ENCODE assay signal across 8 cellular contexts in genomic region chr22:49825436-49825835, GRCh38. TPM values are rescaled to one million over a fixed set of nuclear protein-coding genes. Genes with fewer than 3 reads are reported as not detected.
A peak's percentile ranks its signal among the peaks of the same experiment; 100 is the strongest.
DNase-seq lines count a peak whose midpoint lies in the region; ATAC-seq lines count a peak whose summit lies in the region.

No MANE protein-coding gene starts in this region.

- no peaks in the 10 kb centered on the region for H3K27me3 ChIP-seq in CD4-positive, alpha-beta memory T cell (ENCODE audit: insufficient read depth, low read length)
- H3K27me3 ChIP-seq in MG63: no peaks in the 10 kb centered on the region
- no peaks in the 10 kb centered on the region for H3K27me3 ChIP-seq in neuron (ENCODE audit: insufficient read depth, low read length)
- H3K27me3 ChIP-seq in aorta (ENCODE audit: control insufficient read depth in 1 of 2, insufficient read depth in 2 of 2, low read length in 1 of 2): no peaks in the 10 kb centered on the region

- DNase-seq in CD4-positive, alpha-beta memory T cell: no peak
- DNase-seq in MG63: no peak
- DNase-seq in dermis blood vessel endothelial cell: peak; percentile 23
- DNase-seq in stimulated activated naive CD4-positive, alpha-beta T cell treated with Interleukin-2 at 50 U/mL for 16 hours (lab: John Stamatoyannopoulos, UW): no peak
- no peak for DNase-seq in NK-92 treated with Interleukin-12 subunit alpha and Interleukin-12 subunit beta, amount 100 ng/mL, for 24 hours (lab: John Stamatoyannopoulos, UW)
- no peak for DNase-seq in aorta
- no peak for DNase-seq in activated gamma-delta T cell treated with Interleukin-2 at 50 U/mL for 16 hours

- peaks cover 19 to 49% of the 10 kb centered on the region in 2 donors for H3K36me3 Mint-ChIP-seq in CD4-positive, alpha-beta memory T cell

- no peaks in the 10 kb centered on the region for H3K9me3 Mint-ChIP-seq in CD4-positive, alpha-beta memory T cell

- peaks cover 30 to 71% (median 52%) of the 10 kb centered on the region in 4 donors for H3K4me1 Mint-ChIP-seq in CD4-positive, alpha-beta memory T cell

- H3K27me3 Mint-ChIP-seq in CD4-positive, alpha-beta memory T cell: no peaks in the 10 kb centered on the region

- H3K4me3 ChIP-seq in CD4-positive, alpha-beta memory T cell (ENCODE audit: low read length in 2 of 2): peak overlapping the region; percentile 61 to 71
- peak overlapping the region; percentile 84 for H3K4me3 ChIP-seq in MG63
- peak overlapping the region; percentile 93 for H3K4me3 ChIP-seq in neuron (ENCODE audit: low read length)
- H3K4me3 ChIP-seq in aorta (ENCODE audit: low read length in 2 of 2): no peak overlapping the region

- H3K4me1 ChIP-seq in CD4-positive, alpha-beta memory T cell (ENCODE audit: insufficient read depth, low read length): peaks cover 78% of the 10 kb centered on the region
- H3K4me1 ChIP-seq in neuron (ENCODE audit: insufficient read depth, low read length): peaks cover 16% of the 10 kb centered on the region
- H3K4me1 ChIP-seq in aorta (ENCODE audit: control insufficient read depth in 1 of 2, insufficient read depth in 2 of 2, low read length in 2 of 2): peaks cover 0 to 3% of the 10 kb centered on the region in 2 donors

- WGBS in aorta, 2 donors: 58% methylated on average over 10 of the region's 10 CpGs

- intact Hi-C loops in CD4-positive, alpha-beta memory T cell (cut with micrococcal nuclease): loop anchor here (5.0 to 10.0 kb wide), 2 partner anchors 38 to 189 kb away; partner anchors contain the start of gene IL17REL
- intact Hi-C loops in aorta (cut with DNase I): no loop called here

- peak overlapping the region; percentile 19 to 99 (median 96) for H3K27ac Mint-ChIP-seq in CD4-positive, alpha-beta memory T cell

- H3K4me3 Mint-ChIP-seq in CD4-positive, alpha-beta memory T cell: peak overlapping the region; percentile 91 to 98 (median 94)

- no peaks in the 10 kb centered on the region for H3K9me3 ChIP-seq in CD4-positive, alpha-beta memory T cell (ENCODE audit: control insufficient read depth in 1 of 2, low read length in 2 of 2)
- no peaks in the 10 kb centered on the region for H3K9me3 ChIP-seq in MG63
- peaks cover 30% of the 10 kb centered on the region for H3K9me3 ChIP-seq in neuron (ENCODE audit: low read length)
- no peaks in the 10 kb centered on the region for H3K9me3 ChIP-seq in aorta (ENCODE audit: control insufficient read depth, low read length)

- CTCF ChIA-PET in CD4-positive, alpha-beta memory T cell (lab: Charles Lee; ENCODE audit: partially characterized antibody): interaction anchor here (1.2 kb wide), 1 partner anchor 205 kb away, joined by 3 read pairs; no protein-coding TSS in a partner anchor

- H2AFZ ChIP-seq in neuron (ENCODE audit: low read depth, low read length): no peak overlapping the region

- ATAC-seq in aorta (ENCODE audit: low FRiP score): no peak

- POLR2A ChIA-PET in CD4-positive, alpha-beta memory T cell (lab: Charles Lee; ENCODE audit: partially characterized antibody): interaction anchor here (0.6 to 3.1 kb wide), 11 partner anchors 12 to 205 kb away, joined by 3 to 27 read pairs (median 4); partner anchors contain the start of genes ALG12 and CRELD2

- H3K27ac ChIP-seq in CD4-positive, alpha-beta memory T cell (ENCODE audit: low read depth, low read length): peak overlapping the region; percentile 72
- H3K27ac ChIP-seq in aorta (ENCODE audit: low read depth in 1 of 2, low read length in 2 of 2): no peak overlapping the region

- peaks cover 46% of the 10 kb centered on the region for H3K36me3 ChIP-seq in CD4-positive, alpha-beta memory T cell (ENCODE audit: insufficient read depth, low read length)
- H3K36me3 ChIP-seq in MG63: peaks cover 57% of the 10 kb centered on the region
- peaks cover 49% of the 10 kb centered on the region for H3K36me3 ChIP-seq in neuron (ENCODE audit: insufficient read depth, low read length)
- H3K36me3 ChIP-seq in aorta (ENCODE audit: control insufficient read depth in 1 of 2, insufficient read depth in 2 of 2, low read length in 1 of 2): peaks cover 3 to 6% of the 10 kb centered on the region in 2 donors

RNA-seq across cellular contexts. Expression of gene BRD1, which starts 2.2 kb away (rescaled TPM):
- total RNA-seq in CD4-positive, alpha-beta memory T cell: 10 to 100 TPM; 84.0 to 88.1 TPM
- polyA plus RNA-seq in CD4-positive, alpha-beta memory T cell: 1 to 10 TPM in 1 of 2 donors, under 1 TPM in 1; 0.94 to 5.1 TPM
- 17.3 and 18.0 TPM in 2 replicates for total RNA-seq in MG63 (2014; rRNA removed; shearing (Covaris generic); ENCODE audit: low replicate concordance)
- total RNA-seq in dermis blood vessel endothelial cell (34.2 and 39.0 TPM in 2 replicates), aorta (10 to 100 TPM; 26.7 to 32.2 TPM)
- polyA plus RNA-seq in aorta: 10 to 100 TPM in 1 of 2 donors, 1 to 10 TPM in 1; 7.6 to 21.6 TPM

RNA-seq across cellular contexts. Expression of gene ZBED4, which starts 28.2 kb away (rescaled TPM):
- 10 to 100 TPM; 17.7 to 18.6 TPM for total RNA-seq in CD4-positive, alpha-beta memory T cell
- polyA plus RNA-seq in CD4-positive, alpha-beta memory T cell: 10 to 100 TPM in 1 of 2 donors, 1 to 10 TPM in 1; 6.7 to 10.0 TPM
- total RNA-seq in MG63 (2014; rRNA removed; shearing (Covaris generic); ENCODE audit: low replicate concordance): 5.8 and 9.4 TPM in 2 replicates
- 16.7 and 21.9 TPM in 2 replicates for total RNA-seq in dermis blood vessel endothelial cell
- 1 to 10 TPM; 8.6 to 9.7 TPM for total RNA-seq in aorta
- polyA plus RNA-seq in aorta: 1 to 10 TPM; 1.3 to 1.9 TPM

Comparison
In these comparisons a context has a peak if more than half of its experiments do, and no peak if none do; other contexts are left out.
1. H3K4me3 ChIP-seq: peak in CD4-positive, alpha-beta memory T cell (2 of 2), MG63 (single experiment) and neuron (single experiment); none in aorta (0 of 2).